18 cellular contexts compared by ENCODE assay signal in genomic region chr22:27116295-27116694, GRCh38.
DNase-seq lines count a peak whose midpoint lies in the region; ATAC-seq, FAIRE-seq and TF ChIP-seq lines count a peak whose summit lies in the region.
"Had no signal": no experiment of that assay in that cellular context is flagged by ENCODE, and none has a peak within 500 bp of the region (broad histone marks: within the 10 kb centered on the region; RNA-seq: fewer than 3 reads in every experiment).

No MANE protein-coding gene starts in this region.

- peak overlapping the region; percentile 52 for H3K4me2 ChIP-seq in A549
- H3K4me2 ChIP-seq: neural progenitor cell had no signal

- TF ChIP-seq CTCF in A549 (IDR thresholded peaks at IDR 0.05) (no peak), RWPE2 (IDR thresholded peaks at IDR 0.05; ENCODE audit: poor library complexity, severe bottlenecking) (no peak)

- TF ChIP-seq RAD21 in A549 (conservative IDR thresholded peaks at IDR 0.05 in 1 of 2, IDR thresholded peaks at IDR 0.05 in 1 of 2): no peak; a peak in 1 of 5 replicates

- TF ChIP-seq POLR2A in A549 (IDR thresholded peaks at IDR 0.05; ENCODE audit: low read length): no peak

- H3K36me3 ChIP-seq in RWPE2 (ENCODE audit: low read depth): no peaks in the 10 kb centered on the region
- H3K36me3 ChIP-seq: ascending aorta, neural progenitor cell, right atrium auricular region had no signal

- CTCF ChIA-PET in A549 (lab: Yijun Ruan, JAX): interaction anchor here (0.9 kb wide), 1 partner anchor 11 kb away, joined by 4 read pairs; no protein-coding TSS in a partner anchor

- H3K27ac ChIP-seq in A549 (peak overlapping the region; percentile 94 to 96), RWPE2 (ENCODE audit: poor library complexity, severe bottlenecking) (peak overlapping the region; percentile 27)
- H3K27ac ChIP-seq: ascending aorta, neural progenitor cell, right atrium auricular region had no signal

- POLR2A ChIA-PET in A549 (lab: Yijun Ruan, JAX): interaction anchor here (0.8 to 1.1 kb wide), 3 partner anchors 18 to 686 kb away, joined by 3 to 5 read pairs (median 4); no protein-coding TSS in a partner anchor

- H3K9me3 ChIP-seq in A549 (peaks cover 21% of the 10 kb centered on the region; the same call in 2 of the 3 replicates), RWPE2 (ENCODE audit: severe bottlenecking) (no peaks in the 10 kb centered on the region)
- H3K9me3 ChIP-seq: ascending aorta had no signal

- peaks cover 54% of the 10 kb centered on the region for H3K4me1 ChIP-seq in A549
- H3K4me1 ChIP-seq in RWPE2 (ENCODE audit: insufficient read depth, poor library complexity, severe bottlenecking): peaks cover 24% of the 10 kb centered on the region

- ATAC-seq in A549 (peak; percentile 54 to 73), RWPE2 (ENCODE audit: low read depth) (no peak), left colon (peak; percentile 34)
- ATAC-seq: GM12878 had no signal

- TF ChIP-seq EP300 in A549 (IDR thresholded peaks at IDR 0.05): no peak

- H3K4me3 ChIP-seq in A549: no peak overlapping the region
- H3K4me3 ChIP-seq in RWPE2 (ENCODE audit: severe bottlenecking): no peak overlapping the region
- H3K4me3 ChIP-seq: ascending aorta, GM12878, neural progenitor cell, right atrium auricular region had no signal

- no peaks in the 10 kb centered on the region for H3K27me3 ChIP-seq in RWPE2 (ENCODE audit: insufficient read depth, poor library complexity, severe bottlenecking)
- H3K27me3 ChIP-seq: ascending aorta, neural progenitor cell, right atrium auricular region had no signal

- DNase-seq in A549 (ENCODE audit: low read depth in 1 of 2, low spot score in 1 of 2): peak in 1 of 2 experiments; percentile 74
- DNase-seq in HT-29 (ENCODE audit: low spot score): peak; percentile 13
- DNase-seq in RWPE2 (ENCODE audit: low spot score): no peak
- no peak for DNase-seq in left colon
- DNase-seq in NCI-H1417 (lab: John Stamatoyannopoulos, UW): no peak
- DNase-seq in DMS 273 (lab: John Stamatoyannopoulos, UW; ENCODE audit: unreplicated experiment): no peak
- no peak for DNase-seq in NOMO-1 (lab: John Stamatoyannopoulos, UW; ENCODE audit: unreplicated experiment in 2 of 2)
- DNase-seq in SW480 (ENCODE audit: low spot score): no peak
- DNase-seq: activated CD4-positive, alpha-beta T cell treated with anti-CD3 and anti-CD28 coated beads for 4 hours; activated CD8-positive, alpha-beta memory T cell treated with anti-CD3 and anti-CD28 coated beads, Interleukin-2, amount 50 U/mL, for 48 hours; activated naive CD4-positive, alpha-beta T cell; H9; MV-4-11; SHP77 had no signal

- WGBS in A549 (ENCODE audit: missing lambda C conversion rate): 0% methylated on average over 1 of the region's 1 CpG

- FAIRE-seq in A549 (lab: Jason Lieb, UNC): no peak
- FAIRE-seq: GM12878 had no signal

- intact Hi-C loops in left colon (cut with DNase I, micrococcal nuclease): no loop called here

TF ChIP-seq in A549, 52 proteins besides CTCF, POLR2A, EP300 and RAD21:
- TF ChIP-seq MAFK (IDR thresholded peaks at IDR 0.05; ENCODE audit: partially characterized antibody) (peak; percentile 50), ZNF302 (CRISPR knock-in tag; IDR thresholded peaks at IDR 0.05) (no peak), JUN (IDR thresholded peaks at IDR 0.05) (0 out of 5 replicates have a peak, but pooled peaks of 1 of the 2 experiments have one; percentile 4)
